Comparison of ENCODE assay signal across 19 cellular contexts in genomic region chr13:51879133-51879532, GRCh38. TPM values are rescaled to one million over a fixed set of nuclear protein-coding genes. Genes with fewer than 3 reads are reported as not detected.
"Had no signal": no experiment of that assay in that cellular context is flagged by ENCODE, and none has a peak within 500 bp of the region (broad histone marks: within the 10 kb centered on the region; RNA-seq: fewer than 3 reads in every experiment).

No MANE protein-coding gene starts in this region.

- H3K4me2 ChIP-seq: hepatocyte had no signal

- H3K27ac Mint-ChIP-seq: activated B cell treated with CpG ODN at 0.5 μM for 24 hours; activated CD4-positive, alpha-beta T cell treated with anti-CD3 and anti-CD28 coated beads, Interleukin-2, amount 10 ng/mL, durations not matched to agents 7 days and 5 days had no signal

- H3K27ac ChIP-seq: coronary artery, gastroesophageal sphincter, hepatocyte, neutrophil had no signal

- H2AFZ ChIP-seq: hepatocyte had no signal

- H3K9me3 ChIP-seq: neutrophil had no signal

- H3K79me2 ChIP-seq: hepatocyte had no signal

- DNase-seq: activated B cell treated with CpG ODN at 0.5 μM for 24 hours; activated CD4-positive, alpha-beta T cell treated with anti-CD3 and anti-CD28 coated beads, Interleukin-2, amount 10 ng/mL, durations not matched to agents 7 days and 5 days; activated gamma-delta T cell; activated T-cell treated with anti-CD3 and anti-CD28 coated beads, Interleukin-2, amount 50 U/mL, for 1 hour; central memory CD4-positive, alpha-beta T cell; effector memory CD4-positive, alpha-beta T cell; kidney; midbrain; retina; stimulated activated CD4-positive, alpha-beta T cell treated with anti-CD3 and anti-CD28 coated beads, Interleukin-15, amount 100 ng/mL, for 24 hours; T-helper 2 cell; trophoblast cell had no signal

- H3K27me3 Mint-ChIP-seq: activated CD4-positive, alpha-beta T cell treated with anti-CD3 and anti-CD28 coated beads, Interleukin-2, amount 10 ng/mL, durations not matched to agents 7 days and 5 days had no signal

- H3K36me3 ChIP-seq: gastroesophageal sphincter, neutrophil had no signal

- H3K27me3 ChIP-seq: gastroesophageal sphincter, hepatocyte, neutrophil had no signal

- H3K4me3 ChIP-seq: coronary artery, gastroesophageal sphincter, hepatocyte had no signal

- H3K4me3 Mint-ChIP-seq: activated B cell treated with CpG ODN at 0.5 μM for 24 hours; activated CD4-positive, alpha-beta T cell treated with anti-CD3 and anti-CD28 coated beads, Interleukin-2, amount 10 ng/mL, durations not matched to agents 7 days and 5 days had no signal

- ATAC-seq: gastroesophageal sphincter had no signal

- H3K4me1 Mint-ChIP-seq: activated B cell treated with CpG ODN at 0.5 μM for 24 hours had no signal

- H3K4me1 ChIP-seq: gastroesophageal sphincter had no signal

RNA-seq across cellular contexts. Expression of gene CCDC70, which starts 17.4 kb away (rescaled TPM):
- total RNA-seq: activated B cell treated with CpG ODN at 0.5 μM for 24 hours; activated CD4-positive, alpha-beta T cell treated with anti-CD3 and anti-CD28 coated beads, Interleukin-2, amount 10 ng/mL, durations not matched to agents 7 days and 5 days; fibroblast of lung; gastroesophageal sphincter; hepatocyte; kidney; liver; skeletal muscle tissue had no signal
- polyA plus RNA-seq: fibroblast of lung, hepatocyte had no signal

RNA-seq across cellular contexts. Expression of gene TMEM272, which starts 34.2 kb away (rescaled TPM):
- total RNA-seq: activated B cell treated with CpG ODN at 0.5 μM for 24 hours, fibroblast of lung, skeletal muscle tissue had no signal
- polyA plus RNA-seq: fibroblast of lung had no signal
